Comparison of ENCODE assay signal across 28 cellular contexts in the genomic region with DNA sequence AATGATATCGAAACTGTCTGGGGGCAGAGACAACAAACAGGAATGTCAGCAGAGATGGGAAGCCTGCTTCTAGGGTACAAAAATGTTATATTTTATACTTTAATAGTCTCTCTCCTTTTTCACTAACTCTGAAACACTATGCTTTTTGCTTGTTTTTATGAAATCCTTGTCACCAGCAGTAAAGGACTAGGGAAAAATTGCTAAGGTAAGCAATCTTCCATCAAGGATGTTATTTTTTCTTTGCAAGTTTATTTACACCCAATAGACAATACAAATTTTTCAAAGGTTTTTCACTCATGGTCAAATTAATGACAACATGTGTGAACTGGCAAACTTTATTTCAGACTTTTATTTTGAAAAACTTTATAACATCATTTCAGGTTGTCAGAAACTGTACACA.
"Had no signal": no experiment of that assay in that cellular context is flagged by ENCODE, and none has a peak within 500 bp of the region (broad histone marks: within the 10 kb centered on the region; RNA-seq: fewer than 3 reads in every experiment).

No MANE protein-coding gene starts in this region.

- ATAC-seq: naive thymus-derived CD8-positive, alpha-beta T cell; natural killer cell treated with Interleukin-12 subunit alpha and Interleukin-12 subunit beta and Interleukin-15 and Interleukin-18, amount 100 ng/mL, for 72 hours; pancreas; right cardiac atrium; sciatic nerve; stimulated activated memory B cell treated with anti-CD40 and anti-IgM and Interleukin-4, amounts not matched to agents 10 μg/mL and 1 μg/mL and 100 μg/mL, for 72 hours; stimulated activated naive CD8-positive, alpha-beta T cell treated with anti-CD3 and anti-CD28 coated beads, Interleukin-15, amount 100 ng/mL, for 72 hours; stimulated activated naive CD8-positive, alpha-beta T cell treated with anti-CD3 and anti-CD28 coated beads, Interleukin-15, Interleukin-2, amounts not matched to agents 100 U/mL and 50 U/mL, for 24 hours; upper lobe of right lung had no signal

- FAIRE-seq: pancreas had no signal

- H3K27ac ChIP-seq: neutrophil, pancreas, prostate gland, skin epidermis, spleen, suprapubic skin, testis, tibial artery, transverse colon, upper lobe of right lung, uterus had no signal

- H3K4me1 ChIP-seq: pancreas, prostate gland, spleen, suprapubic skin, testis, transverse colon, upper lobe of right lung, uterus had no signal

- H3K4me2 ChIP-seq: smooth muscle cell had no signal

- H3K27me3 ChIP-seq: neutrophil, pancreas, spleen, suprapubic skin, testis, tibial artery, transverse colon, upper lobe of right lung, uterus had no signal

- DNase-seq: naive thymus-derived CD8-positive, alpha-beta T cell; nephron progenitor cell; nucleus accumbens; pancreas; right cardiac atrium; spleen; stimulated activated CD4-positive, alpha-beta T cell treated with anti-CD3 and anti-CD28 coated beads, Interleukin-12 subunit alpha, Interleukin-12 subunit beta, amount 100 ng/mL, for 4 hours; stimulated activated CD4-positive, alpha-beta T cell treated with anti-CD3 and anti-CD28 coated beads, Interleukin-1b, Interleukin-23, amount 100 ng/mL, for 48 hours; stimulated activated CD4-positive, alpha-beta T cell treated with anti-CD3 and anti-CD28 coated beads, Interleukin-4, amount 100 ng/mL, for 1 hour; stimulated activated CD4-positive, alpha-beta T cell treated with anti-CD3 and anti-CD28 coated beads, Interleukin-4, amount 100 ng/mL, for 4 hours; stimulated activated CD8-positive, alpha-beta memory T cell treated with anti-CD3 and anti-CD28 coated beads, Interleukin-4, amount 100 ng/mL, for 48 hours; stimulated activated naive CD4-positive, alpha-beta T cell; stimulated activated naive CD8-positive, alpha-beta T cell treated with anti-CD3 and anti-CD28 coated beads, Interleukin-15, amount 100 ng/mL, for 72 hours; stimulated activated naive CD8-positive, alpha-beta T cell treated with anti-CD3 and anti-CD28 coated beads, Interleukin-15, Interleukin-2, amounts not matched to agents 100 U/mL and 50 U/mL, for 24 hours; substantia nigra; testis; tibial artery; transverse colon; upper lobe of right lung; uterus had no signal

- H3K9me3 ChIP-seq: neutrophil, pancreas, prostate gland, spleen, suprapubic skin, testis, tibial artery, transverse colon, upper lobe of right lung, uterus had no signal

- H3K36me3 ChIP-seq: neutrophil, pancreas, prostate gland, spleen, suprapubic skin, tibial artery, transverse colon, upper lobe of right lung, uterus had no signal

- H3K4me3 ChIP-seq: pancreas, prostate gland, skin epidermis, smooth muscle cell, spleen, suprapubic skin, testis, tibial artery, transverse colon, upper lobe of right lung, uterus had no signal
